In the genomic region with DNA sequence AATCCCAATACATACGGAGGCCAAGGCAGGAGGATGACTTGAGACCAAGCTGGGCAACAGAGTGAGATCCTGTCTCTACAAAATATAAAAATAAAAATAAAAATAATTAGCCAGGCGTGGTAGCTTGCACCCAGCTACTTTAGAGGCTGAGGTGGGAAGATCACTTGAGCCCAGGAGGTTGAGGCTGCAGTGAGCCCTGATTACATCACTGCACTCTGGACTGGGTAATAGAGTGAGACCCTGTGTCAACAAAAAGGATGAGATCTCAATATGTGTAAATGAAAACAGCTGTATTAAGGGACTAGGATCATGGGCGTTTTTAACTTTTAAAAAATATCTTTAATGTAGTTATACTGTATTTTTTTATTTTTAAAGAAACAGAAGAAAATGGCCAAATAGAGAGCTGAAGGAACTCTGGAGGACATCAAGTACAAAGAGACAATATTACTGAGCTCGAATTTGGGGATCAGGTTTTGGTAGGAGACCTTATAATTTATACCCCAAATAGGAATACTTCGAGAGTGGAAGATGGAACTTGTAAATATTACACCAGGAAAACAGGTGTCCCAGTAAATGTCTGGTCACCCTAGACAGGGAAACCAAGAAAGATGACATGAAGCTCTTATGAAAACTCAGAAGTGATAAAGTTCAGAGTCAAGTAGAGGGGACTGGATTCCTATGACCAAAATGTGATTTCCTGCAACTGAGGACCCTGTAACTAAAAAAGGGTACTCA, we compare ENCODE assay signal across 16 cellular contexts. TPM values are rescaled to one million over a fixed set of nuclear protein-coding genes. Genes with fewer than 3 reads are reported as not detected.
DNase-seq lines count a peak whose midpoint lies in the region; ATAC-seq and TF ChIP-seq lines count a peak whose summit lies in the region.
"Had no signal": no experiment of that assay in that cellular context is flagged by ENCODE, and none has a peak within 500 bp of the region (broad histone marks: within the 10 kb centered on the region; RNA-seq: fewer than 3 reads in every experiment).

No MANE protein-coding gene starts in this region.

- peaks cover 58% of the 10 kb centered on the region for H3K4me1 Mint-ChIP-seq in activated naive CD8-positive, alpha-beta T cell (ENCODE audit: low read depth)
- peaks cover 50% of the 10 kb centered on the region for H3K4me1 Mint-ChIP-seq in activated naive CD8-positive, alpha-beta T cell treated with anti-CD3 and anti-CD28 coated beads for 36 hours
- H3K4me1 Mint-ChIP-seq in WTC11: no peaks in the 10 kb centered on the region

- H3K4me3 ChIP-seq in lower lobe of right lung (no peak overlapping the region), upper lobe of right lung (no peak overlapping the region), osteoblast (ENCODE audit: insufficient read depth, low read length) (no peak overlapping the region)

- H3K27ac Mint-ChIP-seq in activated naive CD8-positive, alpha-beta T cell: peak overlapping the region; percentile 77
- H3K27ac Mint-ChIP-seq in activated naive CD8-positive, alpha-beta T cell treated with anti-CD3 and anti-CD28 coated beads for 36 hours: no peak overlapping the region
- H3K27ac Mint-ChIP-seq in WTC11: no peak overlapping the region

- POLR2A ChIA-PET in WTC11 (lab: Charles Lee): no interaction called here

- H3K4me2 ChIP-seq in osteoblast (ENCODE audit: insufficient read depth, low read length): no peak overlapping the region

- no peak overlapping the region for H2AFZ ChIP-seq in osteoblast (ENCODE audit: low read length)

- no peaks in the 10 kb centered on the region for H4K20me1 ChIP-seq in osteoblast (ENCODE audit: insufficient read depth, low read length)

- H3K27me3 ChIP-seq in lower lobe of right lung (ENCODE audit: low read depth) (no peaks in the 10 kb centered on the region), upper lobe of right lung (no peaks in the 10 kb centered on the region), osteoblast (ENCODE audit: insufficient read depth, low read length) (no peaks in the 10 kb centered on the region)

- no peaks in the 10 kb centered on the region for H3K9me3 ChIP-seq in lower lobe of right lung
- no peaks in the 10 kb centered on the region for H3K9me3 ChIP-seq in upper lobe of right lung
- H3K9me3 ChIP-seq in osteoblast (ENCODE audit: low read depth, low read length): no peaks in the 10 kb centered on the region

- H3K4me1 ChIP-seq in lower lobe of right lung: peaks cover 19% of the 10 kb centered on the region
- H3K4me1 ChIP-seq in upper lobe of right lung: peaks cover 14% of the 10 kb centered on the region
- H3K4me1 ChIP-seq in osteoblast (ENCODE audit: insufficient read depth, low read length): peaks cover 9% of the 10 kb centered on the region

- H3K9me3 Mint-ChIP-seq in activated naive CD8-positive, alpha-beta T cell (ENCODE audit: low read depth): no peaks in the 10 kb centered on the region
- no peaks in the 10 kb centered on the region for H3K9me3 Mint-ChIP-seq in activated naive CD8-positive, alpha-beta T cell treated with anti-CD3 and anti-CD28 coated beads for 36 hours
- H3K9me3 Mint-ChIP-seq in WTC11: no peaks in the 10 kb centered on the region
- H3K9me3 Mint-ChIP-seq: neural crest cell had no signal

- intact Hi-C loops in lower lobe of right lung (cut with DNase I) (no loop called here), upper lobe of right lung (cut with DNase I) (no loop called here)

- TF ChIP-seq CTCF in WTC11 (IDR thresholded peaks at IDR 0.05) (no peak), lower lobe of right lung (IDR thresholded peaks at IDR 0.05) (no peak), upper lobe of right lung (IDR thresholded peaks at IDR 0.05) (no peak), osteoblast (IDR thresholded peaks at IDR 0.05; ENCODE audit: extremely low read depth, low read depth, low read length) (no peak)

- H3K36me3 ChIP-seq in lower lobe of right lung: no peaks in the 10 kb centered on the region
- no peaks in the 10 kb centered on the region for H3K36me3 ChIP-seq in upper lobe of right lung
- H3K36me3 ChIP-seq in osteoblast (ENCODE audit: insufficient read depth, low read length): no peaks in the 10 kb centered on the region

- H3K27ac ChIP-seq in lower lobe of right lung: peak overlapping the region; percentile 41
- peak overlapping the region; percentile 63 for H3K27ac ChIP-seq in upper lobe of right lung
- no peak overlapping the region for H3K27ac ChIP-seq in osteoblast (ENCODE audit: low read depth, low read length)

- peaks cover 16% of the 10 kb centered on the region for H3K36me3 Mint-ChIP-seq in activated naive CD8-positive, alpha-beta T cell
- peaks cover 55% of the 10 kb centered on the region for H3K36me3 Mint-ChIP-seq in activated naive CD8-positive, alpha-beta T cell treated with anti-CD3 and anti-CD28 coated beads for 36 hours
- no peaks in the 10 kb centered on the region for H3K36me3 Mint-ChIP-seq in WTC11

- no peaks in the 10 kb centered on the region for H3K27me3 Mint-ChIP-seq in activated naive CD8-positive, alpha-beta T cell
- H3K27me3 Mint-ChIP-seq in activated naive CD8-positive, alpha-beta T cell treated with anti-CD3 and anti-CD28 coated beads for 36 hours: no peaks in the 10 kb centered on the region
- no peaks in the 10 kb centered on the region for H3K27me3 Mint-ChIP-seq in WTC11 (ENCODE audit: low read depth)

- no peak for DNase-seq in activated naive CD8-positive, alpha-beta T cell treated with anti-CD3 and anti-CD28 coated beads for 36 hours
- no peak for DNase-seq in WTC11 (ENCODE audit: low spot score)
- DNase-seq in lower lobe of right lung: no peak
- no peak for DNase-seq in upper lobe of right lung
- no peak for DNase-seq in DMS 273 treated with DMSO at 0.1 percent for 48 hours (lab: John Stamatoyannopoulos, UW)
- no peak for DNase-seq in glomerular visceral epithelial cell (ENCODE audit: extremely low spot score)
- DNase-seq in osteoblast (ENCODE audit: insufficient read length, low spot score, missing footprints): no peak
- DNase-seq: activated CD4-positive, alpha-beta T cell treated with anti-CD3 and anti-CD28 coated beads, Interleukin-2, amount 50 U/mL, for 4 hours; activated gamma-delta T cell; AML-193; hypothalamus; NCI-H2227 treated with DMSO at 0.1 percent for 48 hours had no signal

- H3K79me2 ChIP-seq in osteoblast (ENCODE audit: insufficient read depth, low read length): no peaks in the 10 kb centered on the region

- CTCF ChIA-PET in WTC11 (lab: Charles Lee): interaction anchor here (0.9 to 3.8 kb wide), 3 partner anchors 9 to 26 kb away, joined by 3 to 16 read pairs (median 3); no protein-coding TSS in a partner anchor

- no peak overlapping the region for H3K4me3 Mint-ChIP-seq in activated naive CD8-positive, alpha-beta T cell
- H3K4me3 Mint-ChIP-seq in activated naive CD8-positive, alpha-beta T cell treated with anti-CD3 and anti-CD28 coated beads for 36 hours: no peak overlapping the region
- H3K4me3 Mint-ChIP-seq in WTC11: no peak overlapping the region
- H3K4me3 Mint-ChIP-seq: neural crest cell had no signal

- ATAC-seq in WTC11: no peak
- ATAC-seq in lower lobe of right lung: no peak
- no peak for ATAC-seq in upper lobe of right lung

TF ChIP-seq in WTC11, 78 proteins besides CTCF, POLR2A, EP300 and RAD21:
- peak; percentile 43; the same call in 1 of the 2 replicates for TF ChIP-seq GABPB1 (CRISPR knock-in tag; IDR thresholded peaks at IDR 0.05)
- no peak for TF ChIP-seq MXD4 (CRISPR knock-in tag; IDR thresholded peaks at IDR 0.05; ENCODE audit: borderline replicate concordance)
TF ChIP-seq in WTC11: peak in this region for 1.

RNA-seq across cellular contexts. Expression of gene BATF, which starts 13.1 kb away (rescaled TPM):
- total RNA-seq in activated naive CD8-positive, alpha-beta T cell treated with anti-CD3 and anti-CD28 coated beads for 36 hours: 10 to 100 TPM; 46.2 to 47.9 TPM
- 0.73 TPM in 1 of 3 replicates, not detected in the others for total RNA-seq in WTC11 (2021)
- 6.7 TPM for total RNA-seq in lower lobe of right lung
- total RNA-seq in upper lobe of right lung: 4.9 TPM
- total RNA-seq in osteoblast: 0.59 and 0.72 TPM in 2 replicates
- total RNA-seq: chondrocyte, HT1080, neural crest cell had no signal

RNA-seq across cellular contexts. Expression of gene FLVCR2, which starts 43.1 kb away (rescaled TPM):
- total RNA-seq in activated naive CD8-positive, alpha-beta T cell treated with anti-CD3 and anti-CD28 coated beads for 36 hours: under 1 TPM; 0.64 to 0.78 TPM
- total RNA-seq in WTC11 (2021) (6.6 to 12.9 TPM (median 8.1 TPM) in 3 replicates), lower lobe of right lung (42.4 TPM), upper lobe of right lung (28.6 TPM), osteoblast (1.5 and 1.8 TPM in 2 replicates)
